ENCODE assay signal across 1 cellular context in the genomic region with DNA sequence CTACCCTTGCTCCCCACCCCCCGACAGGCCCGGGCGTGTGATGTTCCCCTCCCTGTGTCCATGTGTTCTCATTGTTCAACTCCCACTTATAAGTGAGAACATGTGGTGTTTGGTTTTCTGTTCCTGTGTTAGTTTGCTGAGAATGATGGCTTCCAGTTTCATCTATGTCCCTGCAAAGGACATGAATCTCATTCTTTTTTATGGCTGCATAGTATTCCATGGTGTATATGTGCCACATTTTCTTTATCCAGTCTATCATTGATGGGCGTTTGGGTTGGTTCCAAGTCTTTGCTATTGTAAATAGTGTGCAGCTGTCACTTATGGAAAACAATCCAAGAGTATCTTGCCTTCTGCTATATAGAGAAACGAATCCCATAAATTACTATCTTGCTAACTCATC. TPM values are rescaled to one million over a fixed set of nuclear protein-coding genes. Genes with fewer than 3 reads are reported as not detected.
"Had no signal": no experiment of that assay in that cellular context is flagged by ENCODE, and none has a peak within 500 bp of the region (broad histone marks: within the 10 kb centered on the region; RNA-seq: fewer than 3 reads in every experiment).

No MANE protein-coding gene starts in this region.

RNA-seq across cellular contexts. Expression of gene ELOVL2, which starts 40.8 kb away (rescaled TPM):
- total RNA-seq: MCF 10A had no signal
